In the genomic region with DNA sequence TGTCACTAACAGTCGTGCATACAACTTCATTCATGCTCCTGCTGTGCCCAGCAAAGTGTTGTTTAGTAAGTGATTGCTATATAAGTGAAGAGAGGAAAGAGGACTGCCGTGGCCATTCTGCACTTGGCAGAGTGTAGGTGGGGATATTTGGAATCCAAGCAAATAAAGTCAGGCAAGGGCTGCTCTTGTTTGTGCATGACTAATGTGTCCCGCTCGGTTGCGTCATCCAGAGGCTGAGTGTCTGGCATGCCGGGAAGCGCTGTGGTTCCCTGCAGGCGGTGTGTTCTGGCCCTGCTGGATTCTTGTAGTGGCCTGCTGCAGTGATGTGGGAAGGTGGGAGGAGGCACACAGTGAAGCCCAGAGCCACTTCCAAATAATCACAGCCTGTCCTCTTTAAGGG, we compare ENCODE assay signal across 8 cellular contexts.
DNase-seq lines count a peak whose midpoint lies in the region; ATAC-seq and TF ChIP-seq lines count a peak whose summit lies in the region.

No MANE protein-coding gene starts in this region.

- DNase-seq in AG10803 (ENCODE audit: low read depth): peak; percentile 97
- peak; percentile 72 for DNase-seq in NCI-H2029 treated with DMSO at 0.1 percent for 48 hours (lab: John Stamatoyannopoulos, UW)
- DNase-seq in coronary artery (ENCODE audit: low spot score): peak; percentile 97
- DNase-seq in medulla oblongata (ENCODE audit: extremely low spot score): peak; percentile 48
- DNase-seq in putamen (ENCODE audit: low spot score): no peak
- DNase-seq in NK-92 (lab: John Stamatoyannopoulos, UW; ENCODE audit: unreplicated experiment): no peak
- no peak for DNase-seq in NOMO-1 treated with dmso at 0.1 percent for 144 hours (lab: John Stamatoyannopoulos, UW; ENCODE audit: unreplicated experiment)

- TF ChIP-seq CTCF in AG10803 (conservative IDR thresholded peaks at IDR 0.05; ENCODE audit: low read length): peak; percentile 1; the same call in 1 of the 2 replicates
- TF ChIP-seq CTCF in coronary artery (IDR thresholded peaks at IDR 0.05): no peak

- H3K4me3 ChIP-seq in AG10803 (ENCODE audit: low read length) (no peak overlapping the region), coronary artery (no peak overlapping the region)

- no peak for ATAC-seq in GM21723 (IDR thresholded peaks at IDR 0.05; ENCODE audit: unreplicated experiment)

- peak overlapping the region; percentile 75 to 88 for H3K27ac ChIP-seq in coronary artery

Comparison
In these comparisons a context has a peak if more than half of its experiments do, and no peak if none do; other contexts are left out.
1. DNase-seq: peak in AG10803 (single experiment), NCI-H2029 treated with DMSO at 0.1 percent for 48 hours (single experiment), coronary artery (single experiment) and medulla oblongata (single experiment); none in putamen (single experiment), NK-92 (single experiment) and NOMO-1 treated with dmso at 0.1 percent for 144 hours (single experiment).